In genomic region chr15:21705480-21705879, GRCh38 we compare ENCODE assay signal across 8 cellular contexts.
DNase-seq lines count a peak whose midpoint lies in the region; ATAC-seq and TF ChIP-seq lines count a peak whose summit lies in the region.
"Not testable (repeated sequence)": the region's sequence is repeated elsewhere in the genome, so short reads cannot be mapped to it uniquely, and the experiment has no call there.

No MANE protein-coding gene starts in this region.

- intact Hi-C loops in CD4-positive, alpha-beta T cell (cut with DNase I, micrococcal nuclease): not testable (repeated sequence)

- not testable (repeated sequence) for H3K27me3 Mint-ChIP-seq in CD4-positive, alpha-beta T cell; activated T-helper 17 cell treated with anti-CD3 and anti-CD28 coated beads, Interleukin-2, amount 50 U/mL, for 72 hours; natural killer cell treated with Interleukin-12 subunit alpha and Interleukin-12 subunit beta and Interleukin-15 and Interleukin-18, amount 100 ng/mL, for 72 hours

- CTCF ChIA-PET in CD4-positive, alpha-beta T cell (lab: Charles Lee): not testable (repeated sequence)

- H3K36me3 Mint-ChIP-seq in CD4-positive, alpha-beta T cell (ENCODE audit: low read depth); activated T-helper 17 cell treated with anti-CD3 and anti-CD28 coated beads, Interleukin-2, amount 50 U/mL, for 72 hours (ENCODE audit: low read depth); natural killer cell treated with Interleukin-12 subunit alpha and Interleukin-12 subunit beta and Interleukin-15 and Interleukin-18, amount 100 ng/mL, for 72 hours: not testable (repeated sequence)

- TF ChIP-seq CTCF in CD4-positive, alpha-beta T cell (IDR thresholded peaks at IDR 0.05): not testable (repeated sequence)

- ATAC-seq in CD4-positive, alpha-beta T cell (ENCODE audit: poor library complexity): peak; percentile 99
- ATAC-seq in GM19025 (IDR thresholded peaks at IDR 0.05; ENCODE audit: low read depth, unreplicated experiment) (peak; percentile 90), GM21447 (IDR thresholded peaks at IDR 0.05; ENCODE audit: unreplicated experiment) (peak; percentile 90), HG02759 (IDR thresholded peaks at IDR 0.05; ENCODE audit: unreplicated experiment) (peak; percentile 99), HG03095 (IDR thresholded peaks at IDR 0.05; ENCODE audit: unreplicated experiment) (peak; percentile 93), HG03520 (IDR thresholded peaks at IDR 0.05; ENCODE audit: unreplicated experiment) (peak; percentile 90)
- peak; percentile 90 for ATAC-seq in activated T-helper 17 cell treated with anti-CD3 and anti-CD28 coated beads, Interleukin-2, amount 50 U/mL, for 72 hours (replicated peaks)
- peak; percentile 89 to 96 for ATAC-seq in natural killer cell treated with Interleukin-12 subunit alpha and Interleukin-12 subunit beta and Interleukin-15 and Interleukin-18, amount 100 ng/mL, for 72 hours

- H3K27ac ChIP-seq in CD4-positive, alpha-beta T cell (ENCODE audit: low read depth, low read length): not testable (repeated sequence)

- POLR2A ChIA-PET in CD4-positive, alpha-beta T cell (lab: Charles Lee): not testable (repeated sequence)

- not testable (repeated sequence) for H3K27ac Mint-ChIP-seq in CD4-positive, alpha-beta T cell; activated T-helper 17 cell treated with anti-CD3 and anti-CD28 coated beads, Interleukin-2, amount 50 U/mL, for 72 hours; natural killer cell treated with Interleukin-12 subunit alpha and Interleukin-12 subunit beta and Interleukin-15 and Interleukin-18, amount 100 ng/mL, for 72 hours

- H3K9me3 Mint-ChIP-seq in CD4-positive, alpha-beta T cell; activated T-helper 17 cell treated with anti-CD3 and anti-CD28 coated beads, Interleukin-2, amount 50 U/mL, for 72 hours; natural killer cell treated with Interleukin-12 subunit alpha and Interleukin-12 subunit beta and Interleukin-15 and Interleukin-18, amount 100 ng/mL, for 72 hours: not testable (repeated sequence)

- DNase-seq in CD4-positive, alpha-beta T cell; natural killer cell treated with Interleukin-12 subunit alpha and Interleukin-12 subunit beta and Interleukin-15 and Interleukin-18, amount 100 ng/mL, for 72 hours (ENCODE audit: low spot score): not testable (repeated sequence)

- not testable (repeated sequence) for H3K4me3 Mint-ChIP-seq in CD4-positive, alpha-beta T cell; activated T-helper 17 cell treated with anti-CD3 and anti-CD28 coated beads, Interleukin-2, amount 50 U/mL, for 72 hours; natural killer cell treated with Interleukin-12 subunit alpha and Interleukin-12 subunit beta and Interleukin-15 and Interleukin-18, amount 100 ng/mL, for 72 hours

- not testable (repeated sequence) for H3K9me3 ChIP-seq in CD4-positive, alpha-beta T cell (ENCODE audit: control insufficient read depth, low read length)

- not testable (repeated sequence) for H3K27me3 ChIP-seq in CD4-positive, alpha-beta T cell (ENCODE audit: control insufficient read depth, insufficient read depth, low read length)

- H3K4me1 Mint-ChIP-seq in CD4-positive, alpha-beta T cell (ENCODE audit: low read depth); activated T-helper 17 cell treated with anti-CD3 and anti-CD28 coated beads, Interleukin-2, amount 50 U/mL, for 72 hours; natural killer cell treated with Interleukin-12 subunit alpha and Interleukin-12 subunit beta and Interleukin-15 and Interleukin-18, amount 100 ng/mL, for 72 hours (ENCODE audit: low read depth in 2 of 2): not testable (repeated sequence)
